Comparison of ENCODE assay signal across 1 cellular context in genomic region chr9:131635912-131636311, GRCh38.
TF ChIP-seq lines count a peak whose summit lies in the region.

No MANE protein-coding gene starts in this region.

TF ChIP-seq in WTC11, 78 proteins besides CTCF, POLR2A, EP300 and RAD21 (continued from another document):
- TF ChIP-seq AFF4 (CRISPR knock-in tag; IDR thresholded peaks at IDR 0.05; ENCODE audit: borderline replicate concordance) (no peak), TCF7 (CRISPR knock-in tag; IDR thresholded peaks at IDR 0.05; ENCODE audit: low read depth) (no peak), SMAD3 (CRISPR knock-in tag; IDR thresholded peaks at IDR 0.05; ENCODE audit: borderline replicate concordance) (no peak), ESRRA (CRISPR knock-in tag; IDR thresholded peaks at IDR 0.05; ENCODE audit: borderline replicate concordance) (no peak), IRF2 (CRISPR knock-in tag; IDR thresholded peaks at IDR 0.05; ENCODE audit: borderline replicate concordance, low read depth) (no peak), TP53 (CRISPR knock-in tag; IDR thresholded peaks at IDR 0.05) (no peak), ZNF317 (CRISPR knock-in tag; IDR thresholded peaks at IDR 0.05; ENCODE audit: borderline replicate concordance, low read depth) (no peak), ZNF532 (CRISPR knock-in tag; IDR thresholded peaks at IDR 0.05; ENCODE audit: borderline replicate concordance) (no peak), JAZF1 (CRISPR knock-in tag; IDR thresholded peaks at IDR 0.05) (no peak), NFATC4 (CRISPR knock-in tag; IDR thresholded peaks at IDR 0.05) (no peak)
- TF ChIP-seq, protein P1, sequence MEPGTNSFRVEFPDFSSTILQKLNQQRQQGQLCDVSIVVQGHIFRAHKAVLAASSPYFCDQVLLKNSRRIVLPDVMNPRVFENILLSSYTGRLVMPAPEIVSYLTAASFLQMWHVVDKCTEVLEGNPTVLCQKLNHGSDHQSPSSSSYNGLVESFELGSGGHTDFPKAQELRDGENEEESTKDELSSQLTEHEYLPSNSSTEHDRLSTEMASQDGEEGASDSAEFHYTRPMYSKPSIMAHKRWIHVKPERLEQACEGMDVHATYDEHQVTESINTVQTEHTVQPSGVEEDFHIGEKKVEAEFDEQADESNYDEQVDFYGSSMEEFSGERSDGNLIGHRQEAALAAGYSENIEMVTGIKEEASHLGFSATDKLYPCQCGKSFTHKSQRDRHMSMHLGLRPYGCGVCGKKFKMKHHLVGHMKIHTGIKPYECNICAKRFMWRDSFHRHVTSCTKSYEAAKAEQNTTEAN (CRISPR knock-in tag; IDR thresholded peaks at IDR 0.05), result no peak
